In the genomic region with DNA sequence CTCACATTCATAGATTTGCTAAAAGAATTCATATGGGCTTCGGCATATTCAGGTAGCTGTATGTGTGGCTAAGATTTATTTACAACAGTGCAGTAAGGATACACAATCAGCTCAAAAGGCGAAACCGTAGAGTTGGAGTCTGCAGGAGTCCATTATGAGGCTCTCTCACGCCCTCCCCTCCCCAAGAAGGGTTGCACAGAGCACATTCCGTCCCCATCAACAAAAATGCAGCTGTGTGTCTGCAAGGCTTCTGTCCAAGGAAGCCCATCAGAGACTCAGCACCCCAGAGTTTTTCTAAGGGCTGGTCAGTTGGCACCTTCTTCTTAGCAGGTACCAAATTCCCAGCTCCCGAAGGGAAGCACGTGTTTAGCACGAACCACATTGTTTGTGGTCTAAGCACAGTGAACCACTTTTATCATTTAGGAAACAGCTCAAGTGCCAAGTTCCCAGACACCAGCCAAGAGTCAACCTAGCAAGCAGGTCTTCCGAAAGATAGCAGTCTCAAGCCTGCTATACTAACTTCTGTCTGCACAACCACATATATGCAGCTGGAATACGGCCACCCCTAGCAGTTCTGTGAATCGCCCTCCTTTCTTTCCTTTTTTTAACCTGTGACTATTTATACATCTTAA, we compare ENCODE assay signal across 10 cellular contexts. TPM values are rescaled to one million over a fixed set of nuclear protein-coding genes. Genes with fewer than 3 reads are reported as not detected.
DNase-seq lines count a peak whose midpoint lies in the region; ATAC-seq and TF ChIP-seq lines count a peak whose summit lies in the region.
"Had no signal": no experiment of that assay in that cellular context is flagged by ENCODE, and none has a peak within 500 bp of the region (broad histone marks: within the 10 kb centered on the region; RNA-seq: fewer than 3 reads in every experiment).

No MANE protein-coding gene starts in this region.

- H3K27me3 Mint-ChIP-seq in mesothelial cell of epicardium (ENCODE audit: low read depth), result no peaks in the 10 kb centered on the region
- H3K27me3 Mint-ChIP-seq: activated naive CD8-positive, alpha-beta T cell treated with anti-CD3 and anti-CD28 coated beads, Interleukin-2, amount 50 U/mL, for 24 hours had no signal

- H3K36me3 ChIP-seq in duodenal mucosa (ENCODE audit: control insufficient read depth in 1 of 2, insufficient read depth in 2 of 2, low read length in 2 of 2) (no peaks in the 10 kb centered on the region), upper lobe of right lung (no peaks in the 10 kb centered on the region)

- H3K27ac ChIP-seq in duodenal mucosa (ENCODE audit: low read depth, low read length) (peak overlapping the region; percentile 67), upper lobe of right lung (peak overlapping the region; percentile 24)

- intact Hi-C loops in upper lobe of right lung (cut with DNase I), result no loop called here

- ATAC-seq in upper lobe of right lung (no peak), GM18511 (IDR thresholded peaks at IDR 0.05; ENCODE audit: unreplicated experiment) (no peak)
- ATAC-seq: activated naive CD8-positive, alpha-beta T cell treated with anti-CD3 and anti-CD28 coated beads, Interleukin-2, amount 50 U/mL, for 24 hours had no signal

- H3K9me3 ChIP-seq in duodenal mucosa (ENCODE audit: control insufficient read depth in 1 of 2, low read length in 2 of 2) (peaks cover 0 to 7% of the 10 kb centered on the region in 2 donors), upper lobe of right lung (no peaks in the 10 kb centered on the region)

- TF ChIP-seq CTCF in mesothelial cell of epicardium (IDR thresholded peaks at IDR 0.05; ENCODE audit: unreplicated experiment), result no peak
- TF ChIP-seq CTCF in upper lobe of right lung (IDR thresholded peaks at IDR 0.05), result no peak

- H3K27me3 ChIP-seq in duodenal mucosa (ENCODE audit: control insufficient read depth in 1 of 2, insufficient read depth in 2 of 2, low read length in 2 of 2) (no peaks in the 10 kb centered on the region), upper lobe of right lung (no peaks in the 10 kb centered on the region)

- DNase-seq in RPMI7951 (ENCODE audit: low read depth), result peak; percentile 31
- no peak for DNase-seq in mesothelial cell of epicardium (ENCODE audit: low spot score in 2 of 2, unreplicated experiment in 2 of 2)
- no peak for DNase-seq in upper lobe of right lung
- no peak for DNase-seq in DMS53 treated with DMSO at 0.1 percent for 48 hours (lab: John Stamatoyannopoulos, UW; ENCODE audit: unreplicated experiment)
- no peak for DNase-seq in AG08395 (ENCODE audit: low spot score)
- DNase-seq: activated CD4-positive, CD25-positive, alpha-beta regulatory T cell treated with anti-CD3 and anti-CD28 coated beads, Interleukin-2, amount 50 U/mL, for 72 hours; activated naive CD8-positive, alpha-beta T cell treated with anti-CD3 and anti-CD28 coated beads, Interleukin-2, amount 50 U/mL, for 24 hours; stimulated activated naive CD4-positive, alpha-beta T cell had no signal

- peaks cover 2% of the 10 kb centered on the region for H3K36me3 Mint-ChIP-seq in mesothelial cell of epicardium

- no peak overlapping the region for H3K9ac ChIP-seq in duodenal mucosa (ENCODE audit: low read depth in 1 of 2, low read length in 2 of 2)

- peaks cover 44% of the 10 kb centered on the region for H3K4me1 Mint-ChIP-seq in mesothelial cell of epicardium
- H3K4me1 Mint-ChIP-seq: activated naive CD8-positive, alpha-beta T cell treated with anti-CD3 and anti-CD28 coated beads, Interleukin-2, amount 50 U/mL, for 24 hours had no signal

- H3K4me1 ChIP-seq in duodenal mucosa (ENCODE audit: control insufficient read depth in 1 of 2, insufficient read depth in 2 of 2, low read length in 2 of 2) (peaks cover 10 to 19% of the 10 kb centered on the region in 2 donors), upper lobe of right lung (peaks cover 26% of the 10 kb centered on the region)

- peak overlapping the region; percentile 96 for H3K27ac Mint-ChIP-seq in mesothelial cell of epicardium
- H3K27ac Mint-ChIP-seq: activated naive CD8-positive, alpha-beta T cell treated with anti-CD3 and anti-CD28 coated beads, Interleukin-2, amount 50 U/mL, for 24 hours had no signal

- H3K9me3 Mint-ChIP-seq in mesothelial cell of epicardium, result peaks cover 4% of the 10 kb centered on the region

- H3K4me3 ChIP-seq in duodenal mucosa (ENCODE audit: low read depth in 1 of 2, low read length in 2 of 2) (no peak overlapping the region), upper lobe of right lung (no peak overlapping the region)

- no peak overlapping the region for H3K4me3 Mint-ChIP-seq in mesothelial cell of epicardium
- H3K4me3 Mint-ChIP-seq: activated naive CD8-positive, alpha-beta T cell treated with anti-CD3 and anti-CD28 coated beads, Interleukin-2, amount 50 U/mL, for 24 hours had no signal

RNA-seq across cellular contexts. Expression of a gene that starts 28.5 kb away (rescaled TPM):
- 17.2 and 17.4 TPM in 2 replicates for total RNA-seq in RPMI7951 (2014; rRNA removed; shearing (Covaris generic))
- 37.9 to 42.7 TPM (median 39.6 TPM) in 3 replicates for total RNA-seq in mesothelial cell of epicardium
- total RNA-seq in upper lobe of right lung, result 10.8 TPM
